Comparison of ENCODE assay signal across 21 cellular contexts in genomic region chr7:135245226-135245625, GRCh38. TPM values are rescaled to one million over a fixed set of nuclear protein-coding genes. Genes with fewer than 3 reads are reported as not detected.
A peak's percentile ranks its signal among the peaks of the same experiment; 100 is the strongest.
DNase-seq lines count a peak whose midpoint lies in the region; ATAC-seq and TF ChIP-seq lines count a peak whose summit lies in the region.
"Had no signal": no experiment of that assay in that cellular context is flagged by ENCODE, and none has a peak within 500 bp of the region (broad histone marks: within the 10 kb centered on the region; RNA-seq: fewer than 3 reads in every experiment).

No MANE protein-coding gene starts in this region.

- TF ChIP-seq EP300 in transverse colon (IDR thresholded peaks at IDR 0.05; ENCODE audit: low read depth), result no peak

- TF ChIP-seq POLR2A in lower leg skin (IDR thresholded peaks at IDR 0.05), result no peak
- no peak for TF ChIP-seq POLR2A in transverse colon (IDR thresholded peaks at IDR 0.05)

- 80 to 93% methylated on average over 2 of the region's 2 CpGs for WGBS in lower leg skin, 2 donors
- 84 to 100% methylated on average over 1 to 2 of the region's 2 CpGs for WGBS in transverse colon (ENCODE audit: low coverage in 1 of 2), 2 donors

- no peaks in the 10 kb centered on the region for H3K36me3 ChIP-seq in transverse colon
- H3K36me3 ChIP-seq: BLaER1 treated with 17β-estradiol and CSF1 and Interleukin-3, amounts not matched to agents 10 nM and 100 nM had no signal

- H3K4me3 ChIP-seq in lower leg skin (ENCODE audit: low read depth, poor library complexity, severe bottlenecking), result no peak overlapping the region
- no peak overlapping the region for H3K4me3 ChIP-seq in transverse colon
- H3K4me3 ChIP-seq: A549; BLaER1 treated with 17β-estradiol and CSF1 and Interleukin-3, amounts not matched to agents 10 nM and 100 nM had no signal

- intact Hi-C loops in lower leg skin (cut with DNase I; ENCODE audit: low total_unique reads) (no loop called here), transverse colon (cut with DNase I; ENCODE audit: low total_unique reads) (no loop called here), sciatic nerve (cut with DNase I) (no loop called here)

- peak; percentile 19 for DNase-seq in activated CD8-positive, alpha-beta memory T cell treated with anti-CD3 and anti-CD28 coated beads for 24 hours
- no peak for DNase-seq in activated CD8-positive, alpha-beta memory T cell treated with anti-CD3 and anti-CD28 coated beads, Interleukin-2, amount 50 U/mL, for 48 hours
- peak; percentile 11 for DNase-seq in GM13976 (ENCODE audit: low spot score)
- peak; percentile 6 for DNase-seq in ecto neural progenitor cell (ENCODE audit: low spot score)
- peak; percentile 3 to 34 for DNase-seq in lower leg skin (ENCODE audit: low spot score in 2 of 2)
- no peak for DNase-seq in transverse colon
- no peak for DNase-seq in sciatic nerve (ENCODE audit: low spot score)
- DNase-seq: AML-193; Caco-2; Calu3; CD4-positive, alpha-beta T cell; DMS79 treated with DMSO at 0.1 percent for 48 hours; GF-D8 had no signal

- TF ChIP-seq CTCF in GM13976 (IDR thresholded peaks at IDR 0.05; ENCODE audit: borderline replicate concordance, control extremely low read depth, extremely low read depth, insufficient read depth, missing control alignments) (no peak), lower leg skin (IDR thresholded peaks at IDR 0.05) (no peak), transverse colon (IDR thresholded peaks at IDR 0.05) (no peak)

- H3K9me3 ChIP-seq in transverse colon, result no peaks in the 10 kb centered on the region
- H3K9me3 ChIP-seq: A549, Caco-2 had no signal

- ATAC-seq in GM21515 (IDR thresholded peaks at IDR 0.05; ENCODE audit: unreplicated experiment), result no peak
- no peak for ATAC-seq in sciatic nerve
- ATAC-seq: A549; CD8-positive, alpha-beta T cell had no signal

- H3K4me1 ChIP-seq in transverse colon, result no peaks in the 10 kb centered on the region
- H3K4me1 ChIP-seq: A549 had no signal

- H3K27me3 ChIP-seq in transverse colon, result no peaks in the 10 kb centered on the region

- in situ Hi-C loops in GM13976 (cut with MboI; ENCODE audit: low sequenced_read_pairs, unreplicated experiment), result no loop called here
- in situ Hi-C loops in transverse colon (cut with MboI; ENCODE audit: low pct_ligation_motif_present in 1 of 4, low pct_unique_long_range_greater_than_20kb in 1 of 4, low sequenced_read_pairs in 3 of 4), result no loop called here

- no peak overlapping the region for H3K27ac ChIP-seq in transverse colon
- H3K27ac ChIP-seq: 22Rv1; A549; BLaER1 treated with 17β-estradiol and CSF1 and Interleukin-3, amounts not matched to agents 10 nM and 100 nM; C4-2B had no signal

RNA-seq across cellular contexts. Expression of gene STRA8, which starts 11.6 kb away (rescaled TPM):
- total RNA-seq in lower leg skin (1 to 10 TPM in 1 of 4 donors, under 1 TPM in 1, not detected in 2; 0.36 to 5.5 TPM), transverse colon (not detected), sciatic nerve (not detected)
- total RNA-seq: A172; B cell; Caco-2; Calu3; CD4-positive, alpha-beta T cell; CD8-positive, alpha-beta T cell had no signal

RNA-seq across cellular contexts. Expression of gene WDR91, which starts 33.9 kb away (rescaled TPM):
- total RNA-seq in lower leg skin (10 to 100 TPM; 16.7 to 25.0 (median 20.8) TPM), transverse colon (10 to 100 TPM in 2 of 4 donors, 1 to 10 TPM in 2; 6.7 to 19.9 (median 12.6) TPM), sciatic nerve (32.7 TPM)

Comparison
In these comparisons a context has a peak if more than half of its experiments do, and no peak if none do; other contexts are left out.
1. DNase-seq: peak in activated CD8-positive, alpha-beta memory T cell treated with anti-CD3 and anti-CD28 coated beads for 24 hours (single experiment), GM13976 (single experiment), ecto neural progenitor cell (single experiment) and lower leg skin (2 of 2); none in activated CD8-positive, alpha-beta memory T cell treated with anti-CD3 and anti-CD28 coated beads, Interleukin-2, amount 50 U/mL, for 48 hours (single experiment), transverse colon (single experiment) and sciatic nerve (single experiment).